Comparison of ENCODE assay signal across 10 cellular contexts in the genomic region with DNA sequence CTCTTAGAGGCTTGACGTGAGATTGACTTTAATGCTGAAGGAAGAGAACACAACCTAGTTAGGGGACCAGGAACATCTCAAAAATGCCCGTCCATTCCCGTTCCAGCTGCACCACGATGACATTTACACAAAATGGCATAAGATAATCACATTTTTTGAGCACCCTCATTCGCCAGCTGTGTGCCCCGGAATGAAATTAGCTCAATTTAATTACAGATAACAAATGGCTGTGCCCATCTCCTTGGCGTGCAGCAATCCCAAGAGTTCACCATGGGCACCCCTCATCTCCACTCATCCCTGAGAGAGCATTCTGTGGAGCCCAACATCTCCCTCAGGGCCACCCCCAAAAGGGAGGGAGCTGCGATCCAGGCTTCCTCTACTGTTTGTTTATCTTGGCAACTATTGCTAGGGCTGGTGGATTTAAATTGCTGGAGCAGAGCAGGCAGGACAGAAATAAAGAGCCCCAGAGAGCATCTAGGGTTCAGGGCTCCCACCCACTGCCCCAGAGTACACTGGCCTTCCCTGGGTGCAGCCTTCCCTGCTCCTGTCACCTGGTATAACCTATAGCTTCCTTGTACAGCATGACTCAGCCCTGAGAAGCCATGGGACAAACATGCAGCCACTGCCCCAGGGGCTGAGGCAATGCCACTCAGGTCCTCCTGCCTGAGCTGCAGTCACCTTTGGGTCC.
DNase-seq lines count a peak whose midpoint lies in the region; ATAC-seq, FAIRE-seq and TF ChIP-seq lines count a peak whose summit lies in the region.
"Had no signal": no experiment of that assay in that cellular context is flagged by ENCODE, and none has a peak within 500 bp of the region (broad histone marks: within the 10 kb centered on the region; RNA-seq: fewer than 3 reads in every experiment).

No MANE protein-coding gene starts in this region.

- no peak overlapping the region for H3K14ac ChIP-seq in H1 (ENCODE audit: insufficient read length)

- H3K4me1 ChIP-seq in BE2C (peaks cover 43% of the 10 kb centered on the region), H1 (replicated peaks in 1 of 4; ENCODE audit: control insufficient read depth in 3 of 4, insufficient read depth in 4 of 4, low read length in 3 of 4) (peaks cover 0 to 10% (median 2%) of the 10 kb centered on the region in 4 experiments; a peak in 2 of 7 replicates), mesodermal cell (ENCODE audit: control insufficient read depth, insufficient read depth, low read length, poor library complexity, severe bottlenecking) (peaks cover 12% of the 10 kb centered on the region)

- TF ChIP-seq EP300 in H1 (IDR thresholded peaks at IDR 0.05; ENCODE audit: borderline replicate concordance in 1 of 2, low read depth in 2 of 2, low read length in 2 of 2), result no peak

- no peak overlapping the region for H2AK5ac ChIP-seq in H1 (ENCODE audit: low read depth, low read length)

- H3K4ac ChIP-seq in H1 (replicated peaks; ENCODE audit: insufficient read length, low read depth, low read length), result no peak overlapping the region

- no peaks in the 10 kb centered on the region for H3K23me2 ChIP-seq in H1 (ENCODE audit: low read depth, low read length)

- TF ChIP-seq CTCF in BE2C (IDR thresholded peaks at IDR 0.05; ENCODE audit: low read depth, low read length), result no peak
- TF ChIP-seq CTCF in H1 (IDR thresholded peaks at IDR 0.05; ENCODE audit: control extremely low read depth in 1 of 3, insufficient read depth in 1 of 3, low read depth in 1 of 3, low read length in 3 of 3), result no peak
- TF ChIP-seq CTCF in WERI-Rb-1 (IDR thresholded peaks at IDR 0.05; ENCODE audit: low read depth, low read length), result no peak

- no peak overlapping the region for H4K5ac ChIP-seq in H1 (ENCODE audit: insufficient read length, low read depth, low read length)

- H3K4me2 ChIP-seq in H1 (ENCODE audit: insufficient read depth in 1 of 2, low read depth in 2 of 2, low read length in 2 of 2), result no peak overlapping the region

- H4K8ac ChIP-seq in H1 (ENCODE audit: extremely low read depth, insufficient read depth, low read length), result no peak overlapping the region

- no peak for TF ChIP-seq RAD21 in H1 (IDR thresholded peaks at IDR 0.05 in 1 of 2, conservative IDR thresholded peaks at IDR 0.05 in 1 of 2; ENCODE audit: low read depth in 2 of 2, low read length in 2 of 2)

- DNase-seq in BE2C (peak; percentile 56), MG63 (peak; percentile 13), H1 (ENCODE audit: low read depth in 1 of 2, low spot score in 2 of 2) (no peak), RCC 7860 (ENCODE audit: low spot score) (no peak), WERI-Rb-1 (no peak), activated gamma-delta T cell (lab: John Stamatoyannopoulos, UW) (no peak)
- DNase-seq: naive B cell, NCI-H774 had no signal

- no peak overlapping the region for H3K23ac ChIP-seq in H1 (ENCODE audit: insufficient read length)

- H4K91ac ChIP-seq in H1 (replicated peaks; ENCODE audit: insufficient read length, low read length), result no peak overlapping the region

- peak overlapping the region; percentile 23; the same call in 1 of the 2 replicates for H2AFZ ChIP-seq in H1 (ENCODE audit: low read length)

- H2BK120ac ChIP-seq in H1 (replicated peaks; ENCODE audit: low read depth, low read length), result no peak overlapping the region

- H3K27ac ChIP-seq in H1 (ENCODE audit: low read depth, low read length), result no peak overlapping the region
- peak overlapping the region; percentile 63 for H3K27ac ChIP-seq in mesodermal cell (ENCODE audit: low read depth, low read length, severe bottlenecking)
- no peak overlapping the region for H3K27ac ChIP-seq in WERI-Rb-1

- CTCF ChIA-PET in H1 (lab: Charles Lee; ENCODE audit: partially characterized antibody), result interaction anchor here (1.0 to 1.5 kb wide), 2 partner anchors 12 to 188 kb away, joined by 3 read pairs; no protein-coding TSS in a partner anchor

- no peak overlapping the region; the same call in 1 of the 2 replicates for H2BK5ac ChIP-seq in H1 (ENCODE audit: low read depth, low read length)

- no peak for ATAC-seq in HG03095 (IDR thresholded peaks at IDR 0.05; ENCODE audit: unreplicated experiment)

- no peaks in the 10 kb centered on the region for H3K36me3 ChIP-seq in BE2C
- H3K36me3 ChIP-seq in MG63, result no peaks in the 10 kb centered on the region
- H3K36me3 ChIP-seq in H1 (ENCODE audit: control insufficient read depth in 2 of 4, insufficient read depth in 4 of 4, low read length in 3 of 4), result no peaks in the 10 kb centered on the region; a peak in 1 of 8 replicates
- H3K36me3 ChIP-seq in mesodermal cell (ENCODE audit: control insufficient read depth, insufficient read depth, low read length), result no peaks in the 10 kb centered on the region
- no peaks in the 10 kb centered on the region for H3K36me3 ChIP-seq in WERI-Rb-1

- no peak overlapping the region for H3K56ac ChIP-seq in H1 (replicated peaks; ENCODE audit: insufficient read length, low read depth, low read length)

- POLR2A ChIA-PET in H1 (lab: Charles Lee; ENCODE audit: partially characterized antibody), result no interaction called here

- no peak overlapping the region for H3K18ac ChIP-seq in H1 (ENCODE audit: extremely low read depth, low read length)

- H3K4me3 ChIP-seq in BE2C (ENCODE audit: low read depth, low read length) (peak overlapping the region; percentile 30), MG63 (no peak overlapping the region), H1 (ENCODE audit: extremely low read depth in 1 of 4, insufficient read depth in 2 of 4, low read depth in 3 of 4, low read length in 4 of 4) (no peak overlapping the region), mesodermal cell (ENCODE audit: extremely low read depth, insufficient read depth, low read length, poor library complexity, severe bottlenecking) (no peak overlapping the region), WERI-Rb-1 (ENCODE audit: low read depth, low read length) (no peak overlapping the region)

- H4K20me1 ChIP-seq in H1 (replicated peaks in 1 of 2; ENCODE audit: control insufficient read depth in 1 of 2, insufficient read depth in 2 of 2, low read length in 2 of 2), result no peaks in the 10 kb centered on the region

- H2BK12ac ChIP-seq in H1 (ENCODE audit: low read depth, low read length), result no peak overlapping the region

- no peaks in the 10 kb centered on the region for H3K79me2 ChIP-seq in H1 (ENCODE audit: control insufficient read depth in 1 of 2, insufficient read depth in 2 of 2, low read length in 2 of 2)

- H3K9me3 ChIP-seq in BE2C (no peaks in the 10 kb centered on the region; the same call in 1 of the 2 replicates), MG63 (no peaks in the 10 kb centered on the region; the same call in 1 of the 2 replicates), H1 (ENCODE audit: insufficient read depth in 2 of 2, low read depth in 1 of 2, low read length in 1 of 2) (peaks cover 0 to under 1% of the 10 kb centered on the region in 2 experiments; a peak in 1 of 4 replicates), mesodermal cell (ENCODE audit: control insufficient read depth, low read length) (peaks cover 2% of the 10 kb centered on the region), WERI-Rb-1 (ENCODE audit: severe bottlenecking) (no peaks in the 10 kb centered on the region)

- 93% methylated on average over 8 of the region's 8 CpGs; no CpG with 5 or more reads in 1 of the 2 experiments for WGBS in H1 (ENCODE audit: extremely low coverage in 1 of 2, insufficient coverage in 1 of 2, insufficient read length in 1 of 2, insufficient replicate concordance in 2 of 2, low coverage in 1 of 2, low lambda C conversion rate in 2 of 2, missing lambda C conversion rate in 1 of 2), 2 experiments
- 93 to 98% methylated on average over 7 of the region's 8 CpGs for WGBS in mesodermal cell (ENCODE audit: insufficient coverage in 2 of 2), 2 experiments

- no peak overlapping the region for H3K9ac ChIP-seq in H1 (replicated peaks in 1 of 4; ENCODE audit: extremely low read depth in 1 of 4, low read depth in 3 of 4, low read length in 3 of 4)

- no peak overlapping the region for H2BK20ac ChIP-seq in H1 (ENCODE audit: low read length)

- H3K27me3 ChIP-seq in BE2C, result no peaks in the 10 kb centered on the region
- no peaks in the 10 kb centered on the region for H3K27me3 ChIP-seq in MG63
- H3K27me3 ChIP-seq in H1 (replicated peaks in 1 of 4; ENCODE audit: control insufficient read depth in 3 of 4, extremely low read depth in 1 of 4, insufficient read depth in 3 of 4, low read length in 3 of 4), result no peaks in the 10 kb centered on the region
- H3K27me3 ChIP-seq in WERI-Rb-1 (ENCODE audit: insufficient read depth, low read depth, severe bottlenecking), result no peaks in the 10 kb centered on the region

- no peaks in the 10 kb centered on the region for H3K79me1 ChIP-seq in H1 (ENCODE audit: low read depth, low read length)

- TF ChIP-seq POLR2A in H1 (IDR thresholded peaks at IDR 0.05; ENCODE audit: control extremely low read depth in 1 of 2, low read depth in 2 of 2, low read length in 2 of 2), result no peak

- FAIRE-seq in H1 (lab: Jason Lieb, UNC) (no peak), RCC 7860 (lab: Jason Lieb, UNC) (no peak)

- H2BK15ac ChIP-seq in H1 (ENCODE audit: low read length), result no peak overlapping the region

TF ChIP-seq in H1, 55 proteins besides CTCF, POLR2A, EP300 and RAD21 (continues in another document):
- TF ChIP-seq HDAC6 (IDR thresholded peaks at IDR 0.05; ENCODE audit: low read depth, low read length) (no peak), ZNF274 (IDR thresholded peaks at IDR 0.05; ENCODE audit: borderline replicate concordance, extremely low read depth, low read length) (no peak), TEAD4 (IDR thresholded peaks at IDR 0.05; ENCODE audit: low read depth, low read length) (no peak), CHD1 (IDR thresholded peaks at IDR 0.05; ENCODE audit: low read depth, low read length) (no peak)
- TF ChIP-seq, protein P1, sequence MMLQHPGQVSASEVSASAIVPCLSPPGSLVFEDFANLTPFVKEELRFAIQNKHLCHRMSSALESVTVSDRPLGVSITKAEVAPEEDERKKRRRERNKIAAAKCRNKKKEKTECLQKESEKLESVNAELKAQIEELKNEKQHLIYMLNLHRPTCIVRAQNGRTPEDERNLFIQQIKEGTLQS (IDR thresholded peaks at IDR 0.05; ENCODE audit: insufficient read depth, low read depth, low read length), result no peak

Comparison
In these comparisons a context has a peak if more than half of its experiments do, and no peak if none do; other contexts are left out.
1. DNase-seq: peak in BE2C (single experiment) and MG63 (single experiment); none in H1 (0 of 2), RCC 7860 (single experiment), WERI-Rb-1 (single experiment) and activated gamma-delta T cell (single experiment).